Comparison of ENCODE assay signal across 8 cellular contexts in genomic region chr2:71277159-71277498, GRCh38. TPM values are rescaled to one million over a fixed set of nuclear protein-coding genes. Genes with fewer than 3 reads are reported as not detected.
DNase-seq lines count a peak whose midpoint lies in the region; ATAC-seq, FAIRE-seq and TF ChIP-seq lines count a peak whose summit lies in the region.

No MANE protein-coding gene starts in this region.

- H4K20me1 ChIP-seq in GM12878 (ENCODE audit: control insufficient read depth, insufficient read depth) = no peaks in the 10 kb centered on the region

- SMC1A ChIA-PET in GM12878 (lab: Charles Lee; ENCODE audit: uncharacterized antibody, unreplicated experiment) = no interaction called here

- no peak for TF ChIP-seq EP300 in GM12878 (IDR thresholded peaks at IDR 0.05; ENCODE audit: borderline replicate concordance in 1 of 2, control insufficient read depth in 1 of 2, low read depth in 2 of 2, low read length in 2 of 2)

- H3K27me3 ChIP-seq in GM12878 (replicated peaks in 1 of 2; ENCODE audit: control insufficient read depth in 2 of 2, insufficient read depth in 2 of 2, low read length in 1 of 2) (no peaks in the 10 kb centered on the region), liver (ENCODE audit: control insufficient read depth in 4 of 4, insufficient read depth in 4 of 4, low read length in 3 of 4) (peaks cover 0 to 3% (median 0%) of the 10 kb centered on the region in 4 donors)

- POLR2A ChIA-PET in GM12878 (lab: Charles Lee) = no interaction called here

- peaks cover 89% of the 10 kb centered on the region for H3K27me3 Mint-ChIP-seq in T-helper 1 cell treated with Interleukin-12 subunit alpha and Interleukin-12 subunit beta and Interleukin-4 antibody, amounts not matched to agents 30 μg/mL and 1 μg/mL, for 36 hours (ENCODE audit: low read depth)

- DNase-seq in T-helper 1 cell (no peak), GM12878 (ENCODE audit: low read depth, low spot score) (no peak)

- H3K9ac ChIP-seq in GM12878 (ENCODE audit: control insufficient read depth, insufficient read depth, low read length) (peak overlapping the region; percentile 35; the same call in 1 of the 2 replicates), liver (ENCODE audit: low read depth in 1 of 2, low read length in 2 of 2) (peak overlapping the region; percentile 26 to 36)

- H3K4me3 Mint-ChIP-seq in T-helper 1 cell treated with Interleukin-12 subunit alpha and Interleukin-12 subunit beta and Interleukin-4 antibody, amounts not matched to agents 30 μg/mL and 1 μg/mL, for 36 hours = peak overlapping the region; percentile 45

- peaks cover 10% of the 10 kb centered on the region for H3K4me1 Mint-ChIP-seq in T-helper 1 cell treated with Interleukin-12 subunit alpha and Interleukin-12 subunit beta and Interleukin-4 antibody, amounts not matched to agents 30 μg/mL and 1 μg/mL, for 36 hours (ENCODE audit: low read depth)

- TF ChIP-seq CTCF in GM12878 (IDR thresholded peaks at IDR 0.05 in 2 of 3, conservative IDR thresholded peaks at IDR 0.05 in 1 of 3; ENCODE audit: control insufficient read depth in 2 of 3, extremely low read depth in 1 of 3, insufficient read depth in 1 of 3, low read depth in 3 of 3, low read length in 3 of 3) = no peak
- no peak for TF ChIP-seq CTCF in liver (IDR thresholded peaks at IDR 0.05; ENCODE audit: low read depth, low read length, missing input control)

- TF ChIP-seq POLR2A in GM12878 (IDR thresholded peaks at IDR 0.05; ENCODE audit: low read depth, low read length) = no peak

- no TSS peak for BruUV-seq in GM12878 (replicated peaks; lab: Mats Ljungman, UMichigan)

- in situ Hi-C loops in GM12878 (cut with MboI) = loop anchor here (25.0 kb wide), 1 partner anchor 860 kb away; the partner anchor contains the start of gene CYP26B1

- no peaks in the 10 kb centered on the region; the same call in 1 of the 2 replicates for H3K79me2 ChIP-seq in GM12878 (ENCODE audit: control insufficient read depth, insufficient read depth, low read length)

- no peaks in the 10 kb centered on the region for H3K36me3 ChIP-seq in GM12878 (ENCODE audit: control insufficient read depth in 2 of 2, insufficient read depth in 2 of 2, low read length in 1 of 2)
- H3K36me3 ChIP-seq in liver (ENCODE audit: control insufficient read depth in 4 of 4, insufficient read depth in 3 of 4, low read depth in 1 of 4, low read length in 3 of 4) = peaks cover 0 to 2% (median 0%) of the 10 kb centered on the region in 4 donors

- RAD21 ChIA-PET in GM12878 (lab: Charles Lee; ENCODE audit: unreplicated experiment) = no interaction called here

- CTCF ChIA-PET in GM12878 (lab: Yijun Ruan, JAX) = interaction anchor here (0.6 to 1.4 kb wide), 3 partner anchors 11 to 339 kb away, joined by 3 to 4 read pairs (median 4); no protein-coding TSS in a partner anchor

- H3K27ac Mint-ChIP-seq in T-helper 1 cell treated with Interleukin-12 subunit alpha and Interleukin-12 subunit beta and Interleukin-4 antibody, amounts not matched to agents 30 μg/mL and 1 μg/mL, for 36 hours = no peak overlapping the region

- 0% methylated on average over 5 of the region's 5 CpGs for WGBS in GM12878 (ENCODE audit: insufficient coverage, insufficient replicate concordance, low lambda C conversion rate, missing lambda C conversion rate)
- WGBS in liver = 3% methylated on average over 5 of the region's 5 CpGs

- peak overlapping the region; percentile 78 for H3K4me3 ChIP-seq in GM12878
- H3K4me3 ChIP-seq in liver (ENCODE audit: low read depth in 1 of 3, low read length in 3 of 3) = peak overlapping the region; percentile 77 to 90 (median 89)

- H3K4me1 ChIP-seq in GM12878 (ENCODE audit: control insufficient read depth, insufficient read depth, low read length) = no peaks in the 10 kb centered on the region
- H3K4me1 ChIP-seq in liver (ENCODE audit: control insufficient read depth in 4 of 4, insufficient read depth in 4 of 4, low read length in 3 of 4) = peaks cover 8 to 19% (median 14%) of the 10 kb centered on the region in 4 donors

- peak overlapping the region; percentile 89 for H3K4me2 ChIP-seq in GM12878 (ENCODE audit: control insufficient read depth, insufficient read depth)

- H3K9me3 Mint-ChIP-seq in T-helper 1 cell treated with Interleukin-12 subunit alpha and Interleukin-12 subunit beta and Interleukin-4 antibody, amounts not matched to agents 30 μg/mL and 1 μg/mL, for 36 hours = no peaks in the 10 kb centered on the region

- TF ChIP-seq RAD21 in GM12878 (IDR thresholded peaks at IDR 0.05; ENCODE audit: insufficient read depth, low read depth, low read length) (no peak), liver (IDR thresholded peaks at IDR 0.05) (no peak)

- no peak for ATAC-seq in GM12878
- ATAC-seq in HG02798 (IDR thresholded peaks at IDR 0.05; ENCODE audit: poor library complexity, unreplicated experiment) = no peak
- no peak for ATAC-seq in GM21367 (IDR thresholded peaks at IDR 0.05; ENCODE audit: unreplicated experiment)
- no peak for ATAC-seq in HG02642 (IDR thresholded peaks at IDR 0.05; ENCODE audit: poor library complexity, unreplicated experiment)

- H2AFZ ChIP-seq in GM12878 (ENCODE audit: control insufficient read depth, low read depth, low read length) = peak overlapping the region; percentile 94

- no peak overlapping the region for H3K27ac ChIP-seq in GM12878 (ENCODE audit: control insufficient read depth, insufficient read depth)
- peak overlapping the region; percentile 70 for H3K27ac ChIP-seq in liver (ENCODE audit: low read depth in 1 of 2, low read length in 2 of 2)
- peak overlapping the region; percentile 67 for H3K27ac ChIP-seq in temporal lobe (ENCODE audit: low read depth, low read length)

- no peaks in the 10 kb centered on the region for H3K36me3 Mint-ChIP-seq in T-helper 1 cell treated with Interleukin-12 subunit alpha and Interleukin-12 subunit beta and Interleukin-4 antibody, amounts not matched to agents 30 μg/mL and 1 μg/mL, for 36 hours (ENCODE audit: low read depth)

- H3K9me3 ChIP-seq in GM12878 (replicated peaks; ENCODE audit: control insufficient read depth, insufficient read depth, low read length) = no peaks in the 10 kb centered on the region; the same call in 2 of the 3 replicates
- H3K9me3 ChIP-seq in liver (ENCODE audit: control insufficient read depth in 4 of 4, low read length in 3 of 4) = no peaks in the 10 kb centered on the region

- intact Hi-C loops in GM12878 (cut with micrococcal nuclease; ENCODE audit: unreplicated experiment) = loop anchor here (5.0 to 10.0 kb wide), 3 partner anchors 50 to 252 kb away; partner anchors contain the start of genes NAGK and PAIP2B

- no peak for FAIRE-seq in GM12878 (lab: Jason Lieb, UNC)

TF ChIP-seq in GM12878, 131 proteins besides CTCF, POLR2A, EP300 and RAD21 (continues in another document):
- TF ChIP-seq ESRRA (IDR thresholded peaks at IDR 0.05; ENCODE audit: low read length) (no peak), KAT2A (conservative IDR thresholded peaks at IDR 0.05; ENCODE audit: control insufficient read depth, low read depth, low read length) (no peak), EED (IDR thresholded peaks at IDR 0.05; ENCODE audit: low read depth) (no peak), ZNF384 (IDR thresholded peaks at IDR 0.05; ENCODE audit: borderline replicate concordance, low read depth, low read length) (no peak)

TF ChIP-seq in liver, 16 proteins besides CTCF, POLR2A, EP300 and RAD21:
- no peak for TF ChIP-seq FOXA2 (IDR thresholded peaks at IDR 0.05)

RNA-seq across cellular contexts. Expression of gene PAIP2B, which starts 50.2 kb away (rescaled TPM):
- total RNA-seq in GM12878 (2013; cell fraction: nucleolus; rRNA removed) = 0.88 and 1.2 TPM in 2 replicates
- total RNA-seq in GM12878 (2014; rRNA removed) (0.17 and 0.33 TPM in 2 replicates), GM12878 (2014; rRNA removed; fragmentation: Illumina TruSeq; extraction: Trizol) (0.27 and 0.28 TPM in 2 replicates), GM12878 (2021) (0.41 and 0.45 TPM in 2 replicates), liver (10 to 100 TPM; 10.9 to 28.6 TPM), temporal lobe (13.3 TPM)
- polyA plus RNA-seq in GM12878 (2011; ENCODE audit: low read depth) = 0.73 TPM
- polyA plus RNA-seq in GM12878 (2011; rRNA removed) (0.79 and 1.2 TPM in 2 replicates), GM12878 (2014; fragmentation: Illumina TruSeq; extraction: Trizol) (0.37 and 0.40 TPM in 2 replicates), GM12878 (2014; fragmentation: Nextera tagmentation; extraction: Ambion mirVana) (under 1 TPM; 0.06 to 0.09 TPM), GM12878 (2014; rRNA removed) (0.15 and 0.19 TPM in 2 replicates), GM12878 (2016; fragmentation: Nextera tagmentation; extraction: Ambion mirVana) (under 1 TPM; 0.42 to 0.43 TPM), liver (10 to 100 TPM in 1 of 2 donors, 1 to 10 TPM in 1; 4.8 to 10.2 TPM)
- 0.28 and 0.46 TPM in 2 replicates for polyA plus RNA-seq in GM12878 (2011; cell fraction: cytosol; rRNA removed)
- 0.57 and 0.66 TPM in 2 replicates for polyA plus RNA-seq in GM12878 (2011; cell fraction: nucleus; rRNA removed)
- 0.99 and 1.2 TPM in 2 replicates for polyA plus RNA-seq in GM12878 (2012)
- polyA minus RNA-seq in GM12878 (2011; rRNA and poly(A)+ RNA removed) = 0.80 and 1.0 TPM in 2 replicates
- 0.27 and 0.31 TPM in 2 replicates for polyA minus RNA-seq in GM12878 (2011; cell fraction: cytosol; rRNA and poly(A)+ RNA removed)
- polyA minus RNA-seq in GM12878 (2011; cell fraction: nucleus; rRNA and poly(A)+ RNA removed) = 0.36 and 0.38 TPM in 2 replicates

RNA-seq across cellular contexts. Expression of gene ZNF638, which starts 54.5 kb away (rescaled TPM):
- 1,220 and 1,246 TPM in 2 replicates for total RNA-seq in GM12878 (2013; cell fraction: nucleolus; rRNA removed)
- total RNA-seq in GM12878 (2014; rRNA removed) (84.2 and 99.9 TPM in 2 replicates), GM12878 (2014; rRNA removed; fragmentation: Illumina TruSeq; extraction: Trizol) (133 and 146 TPM in 2 replicates), GM12878 (2021) (66.0 and 66.9 TPM in 2 replicates), liver (100 to 1,000 TPM in 1 of 2 donors, 10 to 100 TPM in 1; 70.3 to 151 TPM), temporal lobe (233 TPM)
- 45.0 TPM for polyA plus RNA-seq in GM12878 (2011; ENCODE audit: low read depth)
- polyA plus RNA-seq in GM12878 (2011; rRNA removed) (105 and 172 TPM in 2 replicates), GM12878 (2014; fragmentation: Illumina TruSeq; extraction: Trizol) (84.4 and 143 TPM in 2 replicates), GM12878 (2014; fragmentation: Nextera tagmentation; extraction: Ambion mirVana) (10 to 100 TPM; 37.6 to 40.5 TPM), GM12878 (2014; rRNA removed) (49.1 and 61.2 TPM in 2 replicates), GM12878 (2016; fragmentation: Nextera tagmentation; extraction: Ambion mirVana) (10 to 100 TPM; 58.1 to 62.1 TPM), liver (10 to 100 TPM; 24.8 to 41.9 TPM)
- 45.2 and 50.6 TPM in 2 replicates for polyA plus RNA-seq in GM12878 (2011; cell fraction: cytosol; rRNA removed)
- polyA plus RNA-seq in GM12878 (2011; cell fraction: nucleus; rRNA removed) = 176 and 212 TPM in 2 replicates
- 56.1 and 83.2 TPM in 2 replicates for polyA plus RNA-seq in GM12878 (2012)
- polyA minus RNA-seq in GM12878 (2011; rRNA and poly(A)+ RNA removed) = 274 and 289 TPM in 2 replicates
- 41.8 and 52.6 TPM in 2 replicates for polyA minus RNA-seq in GM12878 (2011; cell fraction: cytosol; rRNA and poly(A)+ RNA removed)
- 262 and 321 TPM in 2 replicates for polyA minus RNA-seq in GM12878 (2011; cell fraction: nucleus; rRNA and poly(A)+ RNA removed)
